In the genomic region with DNA sequence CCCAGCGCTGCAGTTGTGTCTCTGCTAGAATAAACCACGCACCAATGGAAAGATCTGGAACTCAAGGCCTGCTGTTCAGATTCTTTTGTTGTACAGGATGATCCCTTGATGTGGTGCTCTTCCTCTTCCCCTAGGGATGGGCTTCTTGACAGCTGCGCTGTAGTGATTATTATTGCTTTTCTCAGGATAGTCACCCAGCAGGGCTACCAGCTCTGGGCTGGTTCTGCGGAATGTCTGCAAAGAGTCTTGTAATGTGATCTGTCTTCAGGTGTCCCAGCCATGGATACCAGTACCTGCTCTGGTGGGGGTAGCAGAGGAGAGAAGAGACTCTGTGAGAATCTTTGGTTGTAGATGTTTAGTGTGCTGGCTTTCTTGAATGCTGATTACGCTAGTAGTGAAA, we compare ENCODE assay signal across 15 cellular contexts.
DNase-seq lines count a peak whose midpoint lies in the region; ATAC-seq, FAIRE-seq and TF ChIP-seq lines count a peak whose summit lies in the region.
"Had no signal": no experiment of that assay in that cellular context is flagged by ENCODE, and none has a peak within 500 bp of the region (broad histone marks: within the 10 kb centered on the region; RNA-seq: fewer than 3 reads in every experiment).

No MANE protein-coding gene starts in this region.

- TF ChIP-seq RAD21 in H1 (IDR thresholded peaks at IDR 0.05 in 1 of 2, conservative IDR thresholded peaks at IDR 0.05 in 1 of 2; ENCODE audit: low read depth in 2 of 2, low read length in 2 of 2), result no peak

- H4K20me1 ChIP-seq in H1 (replicated peaks in 1 of 2; ENCODE audit: control insufficient read depth in 1 of 2, insufficient read depth in 2 of 2, low read length in 2 of 2), result no peaks in the 10 kb centered on the region
- H4K20me1 ChIP-seq in MM.1S (ENCODE audit: insufficient read depth, low read length), result no peaks in the 10 kb centered on the region

- H3K27me3 ChIP-seq in HL-60 (ENCODE audit: insufficient read depth, poor library complexity, severe bottlenecking), result no peaks in the 10 kb centered on the region
- no peaks in the 10 kb centered on the region for H3K27me3 ChIP-seq in H1 (replicated peaks in 1 of 4; ENCODE audit: control insufficient read depth in 3 of 4, extremely low read depth in 1 of 4, insufficient read depth in 3 of 4, low read length in 3 of 4)
- H3K27me3 ChIP-seq in MM.1S (replicated peaks; ENCODE audit: insufficient read depth, low read length), result no peaks in the 10 kb centered on the region

- no peaks in the 10 kb centered on the region for H3K79me1 ChIP-seq in H1 (ENCODE audit: low read depth, low read length)

- H3K9ac ChIP-seq in H1 (replicated peaks in 1 of 4; ENCODE audit: extremely low read depth in 1 of 4, low read depth in 3 of 4, low read length in 3 of 4), result no peak overlapping the region
- no peak overlapping the region for H3K9ac ChIP-seq in MM.1S (ENCODE audit: low read length)
- H3K9ac ChIP-seq: GM23248 had no signal

- no peak for FAIRE-seq in H1 (lab: Jason Lieb, UNC)
- FAIRE-seq: A204.1, G401.6, GM12891 had no signal

- H4K8ac ChIP-seq in H1 (ENCODE audit: extremely low read depth, insufficient read depth, low read length), result no peak overlapping the region

- H3K9me2 ChIP-seq in MM.1S (replicated peaks; ENCODE audit: insufficient read depth, low read length), result no peaks in the 10 kb centered on the region

- WGBS in H1 (ENCODE audit: extremely low coverage in 1 of 2, insufficient coverage in 1 of 2, insufficient read length in 1 of 2, insufficient replicate concordance in 2 of 2, low coverage in 1 of 2, low lambda C conversion rate in 2 of 2, missing lambda C conversion rate in 1 of 2), 2 experiments, result 87% methylated on average over 5 of the region's 5 CpGs; no CpG with 5 or more reads in 1 of the 2 experiments
- WGBS in mesodermal cell (ENCODE audit: insufficient coverage in 2 of 2), 2 experiments, result 86 to 96% methylated on average over 4 to 5 of the region's 5 CpGs

- no peaks in the 10 kb centered on the region for H3K23me2 ChIP-seq in H1 (ENCODE audit: low read depth, low read length)

- H3K9me3 ChIP-seq in H1 (ENCODE audit: insufficient read depth in 2 of 2, low read depth in 1 of 2, low read length in 1 of 2) (no peaks in the 10 kb centered on the region), mesodermal cell (ENCODE audit: control insufficient read depth, low read length) (no peaks in the 10 kb centered on the region), MM.1S (replicated peaks; ENCODE audit: insufficient read depth, low read length) (no peaks in the 10 kb centered on the region)

- POLR2A ChIA-PET in H1 (lab: Charles Lee; ENCODE audit: partially characterized antibody), result no interaction called here

- no peak overlapping the region for H2AK5ac ChIP-seq in H1 (ENCODE audit: low read depth, low read length)

- no peak overlapping the region for H3K14ac ChIP-seq in H1 (ENCODE audit: insufficient read length)

- H3K4ac ChIP-seq in H1 (replicated peaks; ENCODE audit: insufficient read length, low read depth, low read length), result no peak overlapping the region

- TF ChIP-seq CTCF in HL-60 (IDR thresholded peaks at IDR 0.05; ENCODE audit: insufficient read depth, low read length) (no peak), H1 (IDR thresholded peaks at IDR 0.05; ENCODE audit: control extremely low read depth in 1 of 3, insufficient read depth in 1 of 3, low read depth in 1 of 3, low read length in 3 of 3) (no peak), MM.1S (IDR thresholded peaks at IDR 0.05; ENCODE audit: low read length) (no peak)

- no peak for TF ChIP-seq POLR2A in H1 (IDR thresholded peaks at IDR 0.05; ENCODE audit: control extremely low read depth in 1 of 2, low read depth in 2 of 2, low read length in 2 of 2)

- CTCF ChIA-PET in H1 (lab: Charles Lee; ENCODE audit: partially characterized antibody), result interaction anchor here (0.6 kb wide), 1 partner anchor 899 kb away, joined by 3 read pairs; no protein-coding TSS in a partner anchor

- H3K79me2 ChIP-seq in H1 (ENCODE audit: control insufficient read depth in 1 of 2, insufficient read depth in 2 of 2, low read length in 2 of 2) (no peaks in the 10 kb centered on the region), MM.1S (ENCODE audit: low read length) (no peaks in the 10 kb centered on the region)

- H2BK15ac ChIP-seq in H1 (ENCODE audit: low read length), result no peak overlapping the region

- ATAC-seq in HG03045 (IDR thresholded peaks at IDR 0.05; ENCODE audit: unreplicated experiment), result no peak

- TF ChIP-seq EP300 in H1 (IDR thresholded peaks at IDR 0.05; ENCODE audit: borderline replicate concordance in 1 of 2, low read depth in 2 of 2, low read length in 2 of 2), result no peak

- no peak overlapping the region for H4K91ac ChIP-seq in H1 (replicated peaks; ENCODE audit: insufficient read length, low read length)

- no peak overlapping the region for H3K18ac ChIP-seq in H1 (ENCODE audit: extremely low read depth, low read length)

- DNase-seq in HL-60 (ENCODE audit: low read depth in 1 of 2, low spot score in 1 of 2) (no peak), H1 (ENCODE audit: low read depth in 1 of 2, low spot score in 2 of 2) (no peak), MM.1S (no peak), NCI-H526 (lab: John Stamatoyannopoulos, UW) (no peak), NCI-H2107 (lab: John Stamatoyannopoulos, UW) (no peak)
- DNase-seq: C1 segment of cervical spinal cord; CD4-positive, alpha-beta T cell; DMS79; GM23248; H9 had no signal

- H3K4me3 ChIP-seq in HL-60 (replicated peaks; ENCODE audit: insufficient read depth, low read length) (no peak overlapping the region), H1 (ENCODE audit: extremely low read depth in 1 of 4, insufficient read depth in 2 of 4, low read depth in 3 of 4, low read length in 4 of 4) (no peak overlapping the region), mesodermal cell (ENCODE audit: extremely low read depth, insufficient read depth, low read length, poor library complexity, severe bottlenecking) (no peak overlapping the region), MM.1S (ENCODE audit: low read length) (no peak overlapping the region)
- H3K4me3 ChIP-seq: GM23248 had no signal

- H3K36me3 ChIP-seq in H1 (ENCODE audit: control insufficient read depth in 2 of 4, insufficient read depth in 4 of 4, low read length in 3 of 4), result no peaks in the 10 kb centered on the region
- H3K36me3 ChIP-seq in mesodermal cell (ENCODE audit: control insufficient read depth, insufficient read depth, low read length), result no peaks in the 10 kb centered on the region
- H3K36me3 ChIP-seq in MM.1S (replicated peaks; ENCODE audit: insufficient read depth, low read length), result no peaks in the 10 kb centered on the region

- H2AFZ ChIP-seq in H1 (ENCODE audit: low read length), result peak overlapping the region; percentile 77; the same call in 1 of the 2 replicates
- H2AFZ ChIP-seq in MM.1S (ENCODE audit: low read length), result no peak overlapping the region
- H2AFZ ChIP-seq: GM23248 had no signal

- no peaks in the 10 kb centered on the region for H3F3A ChIP-seq in MM.1S (ENCODE audit: insufficient read depth, low read length)

- no peak overlapping the region for H4K5ac ChIP-seq in H1 (ENCODE audit: insufficient read length, low read depth, low read length)

- H3K4me2 ChIP-seq in H1 (ENCODE audit: insufficient read depth in 1 of 2, low read depth in 2 of 2, low read length in 2 of 2) (no peak overlapping the region), MM.1S (ENCODE audit: low read depth, low read length) (no peak overlapping the region)

- no peak overlapping the region for H3K56ac ChIP-seq in H1 (replicated peaks; ENCODE audit: insufficient read length, low read depth, low read length)

- H2BK120ac ChIP-seq in H1 (replicated peaks; ENCODE audit: low read depth, low read length), result no peak overlapping the region

- no peak overlapping the region for H2BK12ac ChIP-seq in H1 (ENCODE audit: low read depth, low read length)

- H3K23ac ChIP-seq in H1 (ENCODE audit: insufficient read length), result no peak overlapping the region

- H2BK20ac ChIP-seq in H1 (ENCODE audit: low read length), result no peak overlapping the region

- H3K4me1 ChIP-seq in H1 (replicated peaks in 1 of 4; ENCODE audit: control insufficient read depth in 3 of 4, insufficient read depth in 4 of 4, low read length in 3 of 4), result peaks cover 0 to 4% (median 2%) of the 10 kb centered on the region in 4 experiments; a peak in 3 of 7 replicates
- peaks cover 15% of the 10 kb centered on the region for H3K4me1 ChIP-seq in mesodermal cell (ENCODE audit: control insufficient read depth, insufficient read depth, low read length, poor library complexity, severe bottlenecking)
- H3K4me1 ChIP-seq in MM.1S (ENCODE audit: low read length), result no peaks in the 10 kb centered on the region

- no peak overlapping the region for H2BK5ac ChIP-seq in H1 (ENCODE audit: low read depth, low read length)

- H3K27ac ChIP-seq in HL-60 (replicated peaks), result peak overlapping the region; percentile 65; the same call in 1 of the 2 replicates
- H3K27ac ChIP-seq in H1 (ENCODE audit: low read depth, low read length), result no peak overlapping the region
- H3K27ac ChIP-seq in mesodermal cell (ENCODE audit: low read depth, low read length, severe bottlenecking), result peak overlapping the region; percentile 84
- H3K27ac ChIP-seq in MM.1S (ENCODE audit: low read length), result no peak overlapping the region
- H3K27ac ChIP-seq: GM23248 had no signal

TF ChIP-seq in H1, 55 proteins besides CTCF, POLR2A, EP300 and RAD21 (continues in another document):
- TF ChIP-seq FOSL1 (IDR thresholded peaks at IDR 0.05; ENCODE audit: insufficient read depth, low read depth, low read length) (no peak), HDAC6 (IDR thresholded peaks at IDR 0.05; ENCODE audit: low read depth, low read length) (no peak), TEAD4 (IDR thresholded peaks at IDR 0.05; ENCODE audit: low read depth, low read length) (no peak), SRF (IDR thresholded peaks at IDR 0.05; ENCODE audit: low read depth, low read length) (no peak), JUN (IDR thresholded peaks at IDR 0.05; ENCODE audit: low read depth, low read length) (no peak), BRCA1 (IDR thresholded peaks at IDR 0.05; ENCODE audit: low read depth, low read length) (no peak), GABPA (IDR thresholded peaks at IDR 0.05; ENCODE audit: borderline replicate concordance, insufficient read depth, low read length) (no peak), TBP (IDR thresholded peaks at IDR 0.05; ENCODE audit: low read depth, low read length) (no peak), CTBP2 (IDR thresholded peaks at IDR 0.05; ENCODE audit: borderline replicate concordance, insufficient read depth, insufficient read length, low read length) (no peak), CREB1 (IDR thresholded peaks at IDR 0.05) (no peak), SIN3A (conservative IDR thresholded peaks at IDR 0.05 in 1 of 2, IDR thresholded peaks at IDR 0.05 in 1 of 2; ENCODE audit: low read depth in 1 of 2, low read length in 2 of 2) (no peak), POU5F1 (IDR thresholded peaks at IDR 0.05; ENCODE audit: low read depth, low read length) (no peak)
- TF ChIP-seq, protein P1, sequence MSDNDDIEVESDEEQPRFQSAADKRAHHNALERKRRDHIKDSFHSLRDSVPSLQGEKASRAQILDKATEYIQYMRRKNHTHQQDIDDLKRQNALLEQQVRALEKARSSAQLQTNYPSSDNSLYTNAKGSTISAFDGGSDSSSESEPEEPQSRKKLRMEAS (IDR thresholded peaks at IDR 0.05), result no peak

Comparison
In these comparisons a context has a peak if more than half of its experiments do, and no peak if none do; other contexts are left out.
1. H3K27ac ChIP-seq: peak in HL-60 (single experiment) and mesodermal cell (single experiment); none in H1 (single experiment) and MM.1S (single experiment).